ENCODE assay signal across 24 cellular contexts in genomic region chr21:16741228-16741665, GRCh38.
DNase-seq lines count a peak whose midpoint lies in the region; ATAC-seq and TF ChIP-seq lines count a peak whose summit lies in the region.
"Had no signal": no experiment of that assay in that cellular context is flagged by ENCODE, and none has a peak within 500 bp of the region (broad histone marks: within the 10 kb centered on the region; RNA-seq: fewer than 3 reads in every experiment).

No MANE protein-coding gene starts in this region.

- no peak overlapping the region for H3K27ac Mint-ChIP-seq in stimulated activated naive CD8-positive, alpha-beta T cell treated with anti-CD3 and anti-CD28 coated beads, Interleukin-15, amount 100 ng/mL, for 72 hours
- H3K27ac Mint-ChIP-seq: activated CD8-positive, alpha-beta T cell treated with anti-CD3 and anti-CD28 coated beads, Interleukin-2, amount 10 ng/mL, durations not matched to agents 7 days and 5 days; activated naive CD4-positive, alpha-beta T cell treated with anti-CD3 and anti-CD28 coated beads for 36 hours; activated T-cell treated with anti-CD3 and anti-CD28 coated beads, Interleukin-2, amount 50 U/mL, for 24 hours; memory B cell had no signal

- no peak for TF ChIP-seq POLR2A in sigmoid colon (IDR thresholded peaks at IDR 0.05)

- no peaks in the 10 kb centered on the region for H3K36me3 ChIP-seq in sigmoid colon
- H3K36me3 ChIP-seq: gastrocnemius medialis, tibial nerve had no signal

- H3K4me3 Mint-ChIP-seq in stimulated activated naive CD8-positive, alpha-beta T cell treated with anti-CD3 and anti-CD28 coated beads, Interleukin-15, amount 100 ng/mL, for 72 hours: no peak overlapping the region
- H3K4me3 Mint-ChIP-seq: activated CD8-positive, alpha-beta T cell treated with anti-CD3 and anti-CD28 coated beads, Interleukin-2, amount 10 ng/mL, durations not matched to agents 7 days and 5 days; activated naive CD4-positive, alpha-beta T cell treated with anti-CD3 and anti-CD28 coated beads for 36 hours; activated T-cell treated with anti-CD3 and anti-CD28 coated beads, Interleukin-2, amount 50 U/mL, for 24 hours; central memory CD8-positive, alpha-beta T cell; memory B cell had no signal

- H3K27ac ChIP-seq in sigmoid colon: peak overlapping the region in 3 of 4 donors; percentile 9 to 48 (median 27)
- H3K27ac ChIP-seq: gastrocnemius medialis, tibial nerve had no signal

- H3K4me3 ChIP-seq in sigmoid colon: no peak overlapping the region
- H3K4me3 ChIP-seq: gastrocnemius medialis, tibial nerve had no signal

- DNase-seq in SK-N-DZ (ENCODE audit: low spot score): peak; percentile 21
- peak; percentile 5 for DNase-seq in cerebellum (ENCODE audit: low spot score)
- peak; percentile 35 for DNase-seq in left kidney (ENCODE audit: low read depth, low spot score)
- DNase-seq in sigmoid colon: no peak
- no peak for DNase-seq in NCI-H2107 treated with DMSO at 0.1 percent for 48 hours (lab: John Stamatoyannopoulos, UW; ENCODE audit: unreplicated experiment)
- no peak for DNase-seq in activated T-cell treated with anti-CD3 and anti-CD28 coated beads for 4 hours
- no peak for DNase-seq in stimulated activated naive CD8-positive, alpha-beta T cell treated with anti-CD3 and anti-CD28 coated beads, Interleukin-15, amount 100 ng/mL, for 72 hours
- DNase-seq: activated CD4-positive, alpha-beta T cell treated with anti-CD3 and anti-CD28 coated beads for 1 hour; activated CD8-positive, alpha-beta T cell treated with anti-CD3 and anti-CD28 coated beads, Interleukin-2, amount 10 ng/mL, durations not matched to agents 7 days and 5 days; activated naive CD4-positive, alpha-beta T cell treated with anti-CD3 and anti-CD28 coated beads for 36 hours; activated T-cell treated with anti-CD3 and anti-CD28 coated beads, Interleukin-2, amount 50 U/mL, for 24 hours; gastrocnemius medialis; H7; KBM-7; kidney; NCI-H1436 treated with DMSO at 0.1 percent for 48 hours; NCI-H2171 treated with DMSO at 0.1 percent for 48 hours; NCI-H526 treated with DMSO at 0.1 percent for 48 hours; stimulated activated CD4-positive, alpha-beta T cell treated with anti-CD3 and anti-CD28 coated beads, Interleukin-2, amount 100 ng/mL, for 48 hours; stimulated activated naive CD4-positive, alpha-beta T cell treated with Interleukin-2 at 50 U/mL for 16 hours had no signal

- no peaks in the 10 kb centered on the region for H3K27me3 Mint-ChIP-seq in stimulated activated naive CD8-positive, alpha-beta T cell treated with anti-CD3 and anti-CD28 coated beads, Interleukin-15, amount 100 ng/mL, for 72 hours
- H3K27me3 Mint-ChIP-seq: activated T-cell treated with anti-CD3 and anti-CD28 coated beads, Interleukin-2, amount 50 U/mL, for 24 hours; central memory CD8-positive, alpha-beta T cell; memory B cell had no signal

- TF ChIP-seq EP300 in sigmoid colon (IDR thresholded peaks at IDR 0.05): no peak

- H3K9me3 ChIP-seq in sigmoid colon: peaks cover 0 to 4% (median 0%) of the 10 kb centered on the region in 4 donors
- H3K9me3 ChIP-seq: gastrocnemius medialis, tibial nerve had no signal

- peaks cover 0 to 18% (median 15%) of the 10 kb centered on the region in 4 donors for H3K4me1 ChIP-seq in sigmoid colon
- H3K4me1 ChIP-seq: gastrocnemius medialis had no signal

- no peak for TF ChIP-seq CTCF in sigmoid colon (IDR thresholded peaks at IDR 0.05)

- no peak for ATAC-seq in stimulated activated naive CD8-positive, alpha-beta T cell treated with anti-CD3 and anti-CD28 coated beads, Interleukin-15, amount 100 ng/mL, for 72 hours
- no peak for ATAC-seq in HG03159 (IDR thresholded peaks at IDR 0.05; ENCODE audit: unreplicated experiment)
- ATAC-seq: activated CD8-positive, alpha-beta T cell treated with anti-CD3 and anti-CD28 coated beads, Interleukin-2, amount 10 ng/mL, durations not matched to agents 7 days and 5 days; gastrocnemius medialis had no signal

- H3K4me1 Mint-ChIP-seq in stimulated activated naive CD8-positive, alpha-beta T cell treated with anti-CD3 and anti-CD28 coated beads, Interleukin-15, amount 100 ng/mL, for 72 hours: no peaks in the 10 kb centered on the region
- H3K4me1 Mint-ChIP-seq: central memory CD8-positive, alpha-beta T cell; memory B cell had no signal

- H3K27me3 ChIP-seq in sigmoid colon: no peaks in the 10 kb centered on the region
- H3K27me3 ChIP-seq: gastrocnemius medialis, tibial nerve had no signal

- intact Hi-C loops in sigmoid colon (cut with DNase I): no loop called here

- WGBS in sigmoid colon, 2 donors: 59 to 72% methylated on average over 6 of the region's 6 CpGs

- H3K9me3 Mint-ChIP-seq in stimulated activated naive CD8-positive, alpha-beta T cell treated with anti-CD3 and anti-CD28 coated beads, Interleukin-15, amount 100 ng/mL, for 72 hours: peaks cover 1 to 7% of the 10 kb centered on the region in 2 donors

Comparison
In these comparisons a context has a peak if more than half of its experiments do, and no peak if none do; other contexts are left out.
1. DNase-seq: peak in SK-N-DZ (single experiment), cerebellum (single experiment) and left kidney (single experiment); none in sigmoid colon (single experiment), NCI-H2107 treated with DMSO at 0.1 percent for 48 hours (single experiment), activated T-cell treated with anti-CD3 and anti-CD28 coated beads for 4 hours (single experiment) and stimulated activated naive CD8-positive, alpha-beta T cell treated with anti-CD3 and anti-CD28 coated beads, Interleukin-15, amount 100 ng/mL, for 72 hours (0 of 2).